In the genomic region with DNA sequence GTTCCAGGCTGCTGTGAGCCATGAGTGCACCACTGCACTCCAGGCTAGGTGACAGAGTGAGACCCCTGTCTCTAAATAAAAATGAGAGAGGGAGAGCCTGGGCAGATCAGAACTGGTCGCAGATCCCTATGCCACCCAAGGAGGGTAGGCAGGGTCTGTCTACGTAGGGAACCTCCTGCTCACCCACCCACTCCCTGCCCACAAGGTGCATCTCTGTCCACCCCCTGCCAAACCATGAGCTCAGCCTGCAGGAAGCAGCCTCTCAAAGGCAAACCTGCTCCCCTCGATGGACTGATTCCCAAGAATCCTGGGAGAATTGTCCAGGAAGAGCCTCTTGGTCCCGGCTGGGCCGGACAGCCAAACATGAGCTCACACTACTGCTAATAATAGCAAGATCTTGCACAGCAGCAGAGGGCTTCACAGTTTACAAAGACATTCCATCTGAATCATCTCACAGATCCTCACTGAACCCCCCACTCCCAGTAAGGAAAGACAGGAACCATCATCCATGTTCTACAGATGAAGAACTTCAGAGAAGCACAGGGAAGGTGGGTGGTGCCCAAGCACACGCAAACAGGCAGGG, we compare ENCODE assay signal across 1 cellular context.
TF ChIP-seq lines count a peak whose summit lies in the region.

No MANE protein-coding gene starts in this region.

TF ChIP-seq in HEK293, 187 proteins besides CTCF, POLR2A, EP300 and RAD21 (continued from another document):
- no peak for TF ChIP-seq YY2 (tag by site-specific recombination; IDR thresholded peaks at IDR 0.05)
